8 cellular contexts compared by ENCODE assay signal in genomic region chr9:6007770-6008168, GRCh38. TPM values are rescaled to one million over a fixed set of nuclear protein-coding genes. Genes with fewer than 3 reads are reported as not detected.
DNase-seq lines count a peak whose midpoint lies in the region; ATAC-seq and TF ChIP-seq lines count a peak whose summit lies in the region.

No MANE protein-coding gene starts in this region.

- peak; percentile 55 for DNase-seq in AG10803 (ENCODE audit: low read depth)
- peak; percentile 77 for DNase-seq in NCI-H748 treated with DMSO at 0.1 percent for 48 hours (lab: John Stamatoyannopoulos, UW)
- peak; percentile 79 for DNase-seq in activated CD8-positive, alpha-beta memory T cell treated with anti-CD3 and anti-CD28 coated beads, Interleukin-2, amount 50 U/mL, for 4 hours
- DNase-seq in epithelial cell of esophagus (ENCODE audit: low read depth), result peak; percentile 70
- DNase-seq in mucosa of gallbladder (ENCODE audit: low spot score), result peak; percentile 72
- DNase-seq in stimulated activated CD8-positive, alpha-beta memory T cell treated with anti-CD3 and anti-CD28 coated beads, Interleukin-4, amount 100 ng/mL, for 48 hours, result peak; percentile 81

- ATAC-seq in HG03175 (IDR thresholded peaks at IDR 0.05; ENCODE audit: unreplicated experiment), result peak; percentile 49

- no peak for TF ChIP-seq CTCF in AG10803 (conservative IDR thresholded peaks at IDR 0.05; ENCODE audit: low read length)
- no peak for TF ChIP-seq CTCF in epithelial cell of esophagus (IDR thresholded peaks at IDR 0.05; ENCODE audit: insufficient read depth, low read depth, low read length, missing control alignments)

- peak overlapping the region; percentile 83 for H3K4me3 ChIP-seq in AG10803 (ENCODE audit: low read length)
- H3K4me3 ChIP-seq in epithelial cell of esophagus (ENCODE audit: low read length), result peak overlapping the region; percentile 70

- TF ChIP-seq POLR2A in GM18951 (IDR thresholded peaks at IDR 0.05; ENCODE audit: extremely low read depth, insufficient read depth, insufficient read length), result peak; percentile 43

- in situ Hi-C loops in GM18951 (cut with MboI; ENCODE audit: low sequenced_read_pairs, unreplicated experiment), result no loop called here

RNA-seq across cellular contexts. Expression of gene RANBP6, which starts 7.7 kb away (rescaled TPM):
- total RNA-seq in mucosa of gallbladder, result 12.7 TPM

Comparison
In these comparisons a context has a peak if more than half of its experiments do, and no peak if none do; other contexts are left out.
1. Peak in every context shown above with its lines: DNase-seq, ATAC-seq and H3K4me3 ChIP-seq.